9 cellular contexts compared by ENCODE assay signal in the genomic region with DNA sequence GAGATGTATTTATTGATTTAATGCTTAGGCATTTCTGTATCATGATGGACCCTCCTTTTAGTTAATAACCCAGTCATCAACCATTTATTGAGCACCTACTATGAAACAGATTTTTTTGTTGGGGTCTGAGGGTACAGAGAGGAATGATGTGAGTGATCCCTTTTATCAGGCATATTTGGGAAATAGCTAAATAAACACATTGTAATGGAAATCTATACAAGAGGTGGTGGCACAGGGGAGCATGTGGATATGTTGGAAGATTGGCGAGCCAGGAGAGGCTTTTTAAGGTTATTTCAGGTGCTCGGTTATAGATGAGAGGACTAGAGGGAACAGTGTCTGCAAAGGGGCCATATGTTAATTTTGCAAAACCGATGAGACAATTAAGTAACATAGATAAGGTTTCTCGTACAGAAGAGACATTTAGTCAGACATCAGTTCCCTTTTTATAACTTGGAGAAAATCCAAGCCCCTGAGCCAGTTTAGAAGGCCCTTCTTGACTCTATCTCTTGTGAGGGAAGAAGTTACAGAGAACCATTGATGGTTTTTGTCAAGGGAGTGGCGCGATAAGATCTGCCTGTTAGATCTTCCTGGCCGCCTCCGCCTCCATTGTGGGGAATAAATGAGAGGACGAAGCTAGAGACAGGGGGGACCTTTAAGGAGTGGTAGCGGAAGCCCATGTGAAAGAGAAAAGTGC. TPM values are rescaled to one million over a fixed set of nuclear protein-coding genes. Genes with fewer than 3 reads are reported as not detected.
DNase-seq lines count a peak whose midpoint lies in the region; ATAC-seq and TF ChIP-seq lines count a peak whose summit lies in the region.
"Had no signal": no experiment of that assay in that cellular context is flagged by ENCODE, and none has a peak within 500 bp of the region (broad histone marks: within the 10 kb centered on the region; RNA-seq: fewer than 3 reads in every experiment).

No MANE protein-coding gene starts in this region.

- peaks cover 50 to 53% (median 50%) of the 10 kb centered on the region in 3 donors for H3K4me1 Mint-ChIP-seq in T-cell

- H3K36me3 ChIP-seq in HAP-1 (replicated peaks), result peaks cover 11% of the 10 kb centered on the region

- peaks cover 14% of the 10 kb centered on the region for H3K4me1 ChIP-seq in HAP-1

- no peak for ATAC-seq in T-cell (replicated peaks in 1 of 4)

- in situ Hi-C loops in HAP-1 (cut with MboI; ENCODE audit: low sequenced_read_pairs), result no loop called here

- CTCF ChIA-PET in AG04449 (lab: Yijun Ruan, JAX), result interaction anchor here (1.1 to 2.2 kb wide), 4 partner anchors 10 to 191 kb away, joined by 3 to 6 read pairs (median 6); no protein-coding TSS in a partner anchor
- CTCF ChIA-PET in T-cell (lab: Charles Lee), result no interaction called here

- DNase-seq in AG04449 (ENCODE audit: low read depth, low spot score), result no peak
- no peak for DNase-seq in HAP-1 (ENCODE audit: low spot score in 2 of 2)
- DNase-seq in T-cell, result no peak
- DNase-seq in fibroblast of the aortic adventitia (ENCODE audit: low read depth), result no peak
- no peak for DNase-seq in NCI-H2196 treated with DMSO at 0.1 percent for 48 hours (lab: John Stamatoyannopoulos, UW; ENCODE audit: unreplicated experiment)
- DNase-seq in HPDE6-E6E7 (ENCODE audit: extremely low spot score), result no peak
- no peak for DNase-seq in effector CD4-positive, alpha-beta T cell
- DNase-seq in activated effector memory CD4-positive, alpha-beta T cell treated with anti-CD3 and anti-CD28 coated beads, Interleukin-2, amount 50 U/mL, for 16 hours, result no peak
- DNase-seq: hippocampal formation had no signal

- TF ChIP-seq CTCF in AG04449 (IDR thresholded peaks at IDR 0.05; ENCODE audit: insufficient read depth, low read length, missing control alignments) (no peak), fibroblast of the aortic adventitia (IDR thresholded peaks at IDR 0.05; ENCODE audit: insufficient read depth, low read length) (no peak)

- no peaks in the 10 kb centered on the region for H3K27me3 Mint-ChIP-seq in T-cell

- no peaks in the 10 kb centered on the region for H3K27me3 ChIP-seq in HAP-1 (ENCODE audit: low read depth)

- H3K27ac Mint-ChIP-seq in T-cell, result peak overlapping the region in 1 of 2 donors; percentile 5

- no peaks in the 10 kb centered on the region for H3K9me3 Mint-ChIP-seq in T-cell

- H3K4me3 ChIP-seq in AG04449 (ENCODE audit: low read depth, low read length) (peak overlapping the region; percentile 91), HAP-1 (peak overlapping the region; percentile 89), fibroblast of the aortic adventitia (ENCODE audit: low read depth, low read length) (peak overlapping the region; percentile 91)

- H3K36me3 Mint-ChIP-seq in T-cell, result peaks cover 6% of the 10 kb centered on the region

- POLR2A ChIA-PET in AG04449 (lab: Yijun Ruan, JAX) (interaction anchor here (0.6 kb wide), 1 partner anchor 14 kb away, joined by 3 read pairs; no protein-coding TSS in a partner anchor), T-cell (lab: Charles Lee) (no interaction called here)

- H3K4me3 Mint-ChIP-seq in T-cell, result peak overlapping the region; percentile 83 to 90 (median 87)

- no peaks in the 10 kb centered on the region for H3K9me3 ChIP-seq in HAP-1

RNA-seq across cellular contexts. Expression of gene ATXN10, which starts 2.0 kb away (rescaled TPM):
- total RNA-seq in T-cell (10 to 100 TPM; 58.9 to 85.0 (median 69.6) TPM), fibroblast of the aortic adventitia (ENCODE audit: low replicate concordance) (130 and 261 TPM in 2 replicates)
